1 cellular context compared by ENCODE assay signal in the genomic region with DNA sequence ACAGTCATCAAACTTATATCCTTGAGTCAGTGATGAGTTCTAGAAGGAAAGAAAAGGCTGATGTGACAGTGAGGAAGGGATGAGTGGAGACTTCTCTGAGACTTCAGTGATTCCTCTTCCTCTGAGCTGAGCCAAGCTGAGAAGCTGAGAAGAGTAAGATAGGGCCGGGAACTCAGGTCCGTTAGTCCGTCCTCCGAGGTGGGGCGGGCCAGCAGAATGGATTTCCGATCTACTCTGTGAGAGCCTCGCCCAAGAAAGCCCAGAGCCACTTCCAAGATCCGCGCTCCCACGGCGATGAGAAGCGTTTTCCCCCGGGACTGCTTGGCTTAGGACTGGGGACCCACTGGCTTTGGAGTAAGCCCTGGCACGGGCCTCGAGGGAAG.
TF ChIP-seq lines count a peak whose summit lies in the region.

No MANE protein-coding gene starts in this region.

TF ChIP-seq in H1, 55 proteins besides CTCF, POLR2A, EP300 and RAD21:
- peak; percentile 11 for TF ChIP-seq KDM4A (IDR thresholded peaks at IDR 0.05; ENCODE audit: low read depth, low read length, severe bottlenecking)
